ENCODE assay signal across 1 cellular context in the genomic region with DNA sequence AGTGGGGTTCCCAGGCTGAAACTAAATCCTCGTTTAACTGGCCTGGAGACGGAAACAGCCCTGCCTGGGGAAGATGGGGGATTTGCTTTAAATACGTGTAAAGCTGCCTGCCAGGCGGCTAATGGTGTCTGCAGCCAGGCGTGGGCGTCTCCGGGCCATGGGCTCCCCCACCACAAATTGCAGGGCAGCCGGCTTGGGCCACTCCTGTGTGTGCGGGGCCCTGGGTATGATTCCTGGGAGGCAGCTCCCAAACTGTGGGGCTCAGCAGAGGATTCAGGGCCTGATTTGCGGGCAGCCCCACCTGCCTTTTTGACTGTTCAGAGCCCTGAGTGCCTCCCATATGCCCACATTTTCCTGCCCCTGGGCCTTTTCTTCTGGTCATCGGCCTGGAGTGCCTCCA.
TF ChIP-seq lines count a peak whose summit lies in the region.

No MANE protein-coding gene starts in this region.

TF ChIP-seq in HepG2, 621 proteins besides CTCF, POLR2A, EP300 and RAD21 (continued from another document):
- TF ChIP-seq, protein P1, sequence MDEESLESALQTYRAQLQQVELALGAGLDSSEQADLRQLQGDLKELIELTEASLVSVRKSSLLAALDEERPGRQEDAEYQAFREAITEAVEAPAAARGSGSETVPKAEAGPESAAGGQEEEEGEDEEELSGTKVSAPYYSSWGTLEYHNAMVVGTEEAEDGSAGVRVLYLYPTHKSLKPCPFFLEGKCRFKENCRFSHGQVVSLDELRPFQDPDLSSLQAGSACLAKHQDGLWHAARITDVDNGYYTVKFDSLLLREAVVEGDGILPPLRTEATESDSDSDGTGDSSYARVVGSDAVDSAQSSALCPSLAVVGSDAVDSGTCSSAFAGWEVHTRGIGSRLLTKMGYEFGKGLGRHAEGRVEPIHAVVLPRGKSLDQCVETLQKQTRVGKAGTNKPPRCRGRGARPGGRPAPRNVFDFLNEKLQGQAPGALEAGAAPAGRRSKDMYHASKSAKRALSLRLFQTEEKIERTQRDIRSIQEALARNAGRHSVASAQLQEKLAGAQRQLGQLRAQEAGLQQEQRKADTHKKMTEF (CRISPR knock-in tag; IDR thresholded peaks at IDR 0.05): no peak
